Comparison of ENCODE assay signal across 8 cellular contexts in the genomic region with DNA sequence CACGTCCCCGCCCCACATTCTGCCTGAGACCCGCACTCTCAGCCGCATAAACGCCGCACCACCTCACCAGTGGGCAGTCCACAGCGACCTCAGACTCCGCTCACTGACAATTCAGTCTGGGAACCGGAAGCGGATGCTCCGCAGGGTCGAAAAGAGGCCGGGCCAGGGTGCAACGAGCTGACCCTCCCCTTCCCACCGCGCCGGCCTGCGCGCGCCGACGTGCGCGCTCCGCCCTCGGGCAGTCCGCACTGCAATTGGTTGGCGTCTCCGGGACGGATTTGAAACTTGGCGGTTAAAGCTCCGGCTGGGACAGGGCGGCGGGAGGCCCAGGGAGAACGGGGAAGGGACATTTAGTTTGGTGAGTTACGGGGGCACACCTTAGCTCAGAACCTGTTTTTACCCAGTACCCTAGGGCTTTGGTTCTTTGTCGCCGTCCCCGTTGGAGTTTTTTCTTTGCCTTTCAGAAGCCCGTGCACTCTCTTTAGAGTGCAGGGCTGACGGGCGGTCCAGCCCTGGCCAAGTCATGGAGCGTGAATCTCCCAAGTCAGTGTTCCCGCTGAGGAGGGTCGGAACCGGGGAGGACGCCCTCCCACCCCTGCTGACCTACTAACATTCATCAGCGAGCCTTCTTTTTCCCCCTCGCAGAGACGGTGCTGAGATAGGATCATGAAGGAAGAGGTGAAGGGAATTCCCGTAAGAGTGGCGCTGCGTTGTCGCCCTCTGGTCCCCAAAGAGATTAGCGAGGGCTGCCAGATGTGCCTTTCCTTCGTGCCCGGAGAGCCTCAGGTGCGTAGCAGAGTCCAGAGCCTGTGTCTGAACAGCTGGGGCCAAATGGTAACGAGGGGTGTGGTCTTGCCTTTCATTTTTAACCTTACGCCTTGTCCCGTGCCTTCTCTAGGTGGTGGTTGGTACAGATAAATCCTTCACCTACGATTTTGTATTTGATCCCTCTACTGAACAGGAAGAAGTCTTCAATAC. TPM values are rescaled to one million over a fixed set of nuclear protein-coding genes. Genes with fewer than 3 reads are reported as not detected.
DNase-seq lines count a peak whose midpoint lies in the region; ATAC-seq and TF ChIP-seq lines count a peak whose summit lies in the region.

A gene with protein sequence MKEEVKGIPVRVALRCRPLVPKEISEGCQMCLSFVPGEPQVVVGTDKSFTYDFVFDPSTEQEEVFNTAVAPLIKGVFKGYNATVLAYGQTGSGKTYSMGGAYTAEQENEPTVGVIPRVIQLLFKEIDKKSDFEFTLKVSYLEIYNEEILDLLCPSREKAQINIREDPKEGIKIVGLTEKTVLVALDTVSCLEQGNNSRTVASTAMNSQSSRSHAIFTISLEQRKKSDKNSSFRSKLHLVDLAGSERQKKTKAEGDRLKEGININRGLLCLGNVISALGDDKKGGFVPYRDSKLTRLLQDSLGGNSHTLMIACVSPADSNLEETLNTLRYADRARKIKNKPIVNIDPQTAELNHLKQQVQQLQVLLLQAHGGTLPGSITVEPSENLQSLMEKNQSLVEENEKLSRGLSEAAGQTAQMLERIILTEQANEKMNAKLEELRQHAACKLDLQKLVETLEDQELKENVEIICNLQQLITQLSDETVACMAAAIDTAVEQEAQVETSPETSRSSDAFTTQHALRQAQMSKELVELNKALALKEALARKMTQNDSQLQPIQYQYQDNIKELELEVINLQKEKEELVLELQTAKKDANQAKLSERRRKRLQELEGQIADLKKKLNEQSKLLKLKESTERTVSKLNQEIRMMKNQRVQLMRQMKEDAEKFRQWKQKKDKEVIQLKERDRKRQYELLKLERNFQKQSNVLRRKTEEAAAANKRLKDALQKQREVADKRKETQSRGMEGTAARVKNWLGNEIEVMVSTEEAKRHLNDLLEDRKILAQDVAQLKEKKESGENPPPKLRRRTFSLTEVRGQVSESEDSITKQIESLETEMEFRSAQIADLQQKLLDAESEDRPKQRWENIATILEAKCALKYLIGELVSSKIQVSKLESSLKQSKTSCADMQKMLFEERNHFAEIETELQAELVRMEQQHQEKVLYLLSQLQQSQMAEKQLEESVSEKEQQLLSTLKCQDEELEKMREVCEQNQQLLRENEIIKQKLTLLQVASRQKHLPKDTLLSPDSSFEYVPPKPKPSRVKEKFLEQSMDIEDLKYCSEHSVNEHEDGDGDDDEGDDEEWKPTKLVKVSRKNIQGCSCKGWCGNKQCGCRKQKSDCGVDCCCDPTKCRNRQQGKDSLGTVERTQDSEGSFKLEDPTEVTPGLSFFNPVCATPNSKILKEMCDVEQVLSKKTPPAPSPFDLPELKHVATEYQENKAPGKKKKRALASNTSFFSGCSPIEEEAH (plus strand): TSS at position 312 of the 978 bp plus-strand sequence. CDS start 355 bp downstream, at position 667.
A gene with protein sequence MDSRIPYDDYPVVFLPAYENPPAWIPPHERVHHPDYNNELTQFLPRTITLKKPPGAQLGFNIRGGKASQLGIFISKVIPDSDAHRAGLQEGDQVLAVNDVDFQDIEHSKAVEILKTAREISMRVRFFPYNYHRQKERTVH (minus strand): TSS at position 135 of the 978 bp plus-strand sequence. CDS start 586 bp downstream, outside the sequence.

- H3K9me3 Mint-ChIP-seq in CD4-positive, alpha-beta T cell, result no peaks in the 10 kb centered on the region
- no peaks in the 10 kb centered on the region for H3K9me3 Mint-ChIP-seq in memory B cell

- peak; percentile 96 for ATAC-seq in CD4-positive, alpha-beta T cell (ENCODE audit: poor library complexity)
- ATAC-seq in GM19372 (IDR thresholded peaks at IDR 0.05; ENCODE audit: low read depth, unreplicated experiment), result peak; percentile 97
- ATAC-seq in HG03521 (IDR thresholded peaks at IDR 0.05; ENCODE audit: unreplicated experiment), result peak; percentile 100
- peak; percentile 97 for ATAC-seq in memory B cell (ENCODE audit: low read depth)

- POLR2A ChIA-PET in CD4-positive, alpha-beta T cell (lab: Charles Lee), result interaction anchor here (0.9 to 1.2 kb wide), 3 partner anchors 23 to 157 kb away, joined by 3 to 9 read pairs (median 3); a partner anchor contains a TSS

- DNase-seq in CD4-positive, alpha-beta T cell, result peak; percentile 45 to 70 (median 57)
- DNase-seq in NCI-H82 (lab: John Stamatoyannopoulos, UW) (peak; percentile 93), memory B cell (ENCODE audit: low spot score in 2 of 2) (peak; percentile 34 to 41)
- peak; percentile 8 to 55 for DNase-seq in activated CD8-positive, alpha-beta memory T cell treated with anti-CD3 and anti-CD28 coated beads for 1 hour (ENCODE audit: extremely low read depth in 1 of 2, low read depth in 1 of 2)
- DNase-seq in effector CD8-positive, alpha-beta T cell (lab: John Stamatoyannopoulos, UW), result peak; percentile 55
- DNase-seq in stimulated activated CD8-positive, alpha-beta memory T cell treated with anti-CD3 and anti-CD28 coated beads, Interleukin-12 subunit alpha, Interleukin-12 subunit beta, amount 100 ng/mL, for 1 hour (ENCODE audit: low read depth), result peak; percentile 58

- no peaks in the 10 kb centered on the region for H3K9me3 ChIP-seq in CD4-positive, alpha-beta T cell (ENCODE audit: control insufficient read depth, low read length)

- peak within 1 kb of the TSS; percentile 86 for H3K4me3 Mint-ChIP-seq in CD4-positive, alpha-beta T cell
- H3K4me3 Mint-ChIP-seq in memory B cell, result peak within 1 kb of the TSS; percentile 85

- H3K27me3 Mint-ChIP-seq in CD4-positive, alpha-beta T cell, result no peaks in the 10 kb centered on the region
- H3K27me3 Mint-ChIP-seq in memory B cell, result no peaks in the 10 kb centered on the region

- TF ChIP-seq CTCF in CD4-positive, alpha-beta T cell (IDR thresholded peaks at IDR 0.05), result no peak

- no peak within 1 kb of the TSS for H3K27ac ChIP-seq in CD4-positive, alpha-beta T cell (ENCODE audit: low read depth, low read length)

- H3K4me1 Mint-ChIP-seq in CD4-positive, alpha-beta T cell (ENCODE audit: low read depth), result peaks cover 18% of the 10 kb centered on the region
- no peaks in the 10 kb centered on the region for H3K4me1 Mint-ChIP-seq in memory B cell

- intact Hi-C loops in CD4-positive, alpha-beta T cell (cut with DNase I, micrococcal nuclease), result loop anchor here (5.0 to 10.0 kb wide), 3 partner anchors 142 to 155 kb away; a partner anchor contains a TSS

- no peaks in the 10 kb centered on the region for H3K27me3 ChIP-seq in CD4-positive, alpha-beta T cell (ENCODE audit: control insufficient read depth, insufficient read depth, low read length)

- H3K27ac Mint-ChIP-seq in CD4-positive, alpha-beta T cell, result peak within 1 kb of the TSS; percentile 81
- H3K27ac Mint-ChIP-seq in memory B cell, result peak within 1 kb of the TSS; percentile 41

- H3K36me3 Mint-ChIP-seq in CD4-positive, alpha-beta T cell (ENCODE audit: low read depth), result peaks cover 37% of the 10 kb centered on the region
- peaks cover 11% of the 10 kb centered on the region for H3K36me3 Mint-ChIP-seq in memory B cell

- CTCF ChIA-PET in CD4-positive, alpha-beta T cell (lab: Charles Lee), result no interaction called here

RNA-seq across cellular contexts. Expression of the first gene that starts in this region (rescaled TPM):
- total RNA-seq in CD4-positive, alpha-beta T cell, result under 1 TPM; 0.06 to 0.19 TPM

RNA-seq across cellular contexts. Expression of the second gene that starts in this region (rescaled TPM):
- total RNA-seq in CD4-positive, alpha-beta T cell, result 1 to 10 TPM; 6.1 to 7.8 TPM

Comparison
In these comparisons a context has a peak if more than half of its experiments do, and no peak if none do; other contexts are left out.
1. DNase-seq: peak in every context shown above with its lines; median percentile 93 in NCI-H82; 58 in stimulated activated CD8-positive, alpha-beta memory T cell treated with anti-CD3 and anti-CD28 coated beads, Interleukin-12 subunit alpha, Interleukin-12 subunit beta, amount 100 ng/mL, for 1 hour; 57 in CD4-positive, alpha-beta T cell; 55 in effector CD8-positive, alpha-beta T cell; 38 in memory B cell; 32 in activated CD8-positive, alpha-beta memory T cell treated with anti-CD3 and anti-CD28 coated beads for 1 hour.